13 cellular contexts compared by ENCODE assay signal in genomic region chr19:1312732-1313694, GRCh38. TPM values are rescaled to one million over a fixed set of nuclear protein-coding genes. Genes with fewer than 3 reads are reported as not detected.
DNase-seq lines count a peak whose midpoint lies in the region; ATAC-seq and TF ChIP-seq lines count a peak whose summit lies in the region.
"Had no signal": no experiment of that assay in that cellular context is flagged by ENCODE, and none has a peak within 500 bp of the region (broad histone marks: within the 10 kb centered on the region; RNA-seq: fewer than 3 reads in every experiment).

No MANE protein-coding gene starts in this region.

- TF ChIP-seq POLR2A in heart left ventricle (IDR thresholded peaks at IDR 0.05) = no peak

- no peak for TF ChIP-seq CTCF in heart left ventricle (IDR thresholded peaks at IDR 0.05)
- no peak for TF ChIP-seq CTCF in dorsolateral prefrontal cortex (IDR thresholded peaks at IDR 0.05 in 54 of 56, conservative IDR thresholded peaks at IDR 0.05 in 2 of 56; ENCODE audit: low read depth in 1 of 56, partially characterized antibody in 56 of 56)

- peaks cover 0 to 11% (median 5%) of the 10 kb centered on the region in 12 donors for H3K4me1 ChIP-seq in heart left ventricle

- intact Hi-C loops in heart left ventricle (cut with DNase I) (loop anchor here in 2 of 10 donors (10.0 kb wide), 2 partner anchors 132 to 142 kb away; partner anchors contain the start of gene APC2 (in 1 of the 2)), dorsolateral prefrontal cortex (cut with DNase I) (loop anchor here in 1 of 2 donors (10.0 kb wide), 1 partner anchor 62 kb away; no protein-coding TSS in a partner anchor)

- H3K27me3 Mint-ChIP-seq in activated naive CD8-positive, alpha-beta T cell treated with anti-CD3 and anti-CD28 coated beads, Interleukin-2, amount 50 U/mL, for 24 hours = peaks cover 24% of the 10 kb centered on the region

- no peaks in the 10 kb centered on the region for H3K36me3 Mint-ChIP-seq in activated naive CD8-positive, alpha-beta T cell treated with anti-CD3 and anti-CD28 coated beads, Interleukin-2, amount 50 U/mL, for 24 hours (ENCODE audit: low read depth)
- H3K36me3 Mint-ChIP-seq: activated naive CD8-positive, alpha-beta T cell treated with anti-CD3 and anti-CD28 coated beads, Interleukin-2, amount 10 ng/mL, durations not matched to agents 7 days and 5 days had no signal

- H3K4me3 Mint-ChIP-seq in activated naive CD8-positive, alpha-beta T cell treated with anti-CD3 and anti-CD28 coated beads, Interleukin-2, amount 50 U/mL, for 24 hours = no peak overlapping the region
- H3K4me3 Mint-ChIP-seq: activated naive CD8-positive, alpha-beta T cell treated with anti-CD3 and anti-CD28 coated beads, Interleukin-2, amount 10 ng/mL, durations not matched to agents 7 days and 5 days had no signal

- no peaks in the 10 kb centered on the region for H3K9me3 ChIP-seq in heart left ventricle

- 64 to 79% (median 74%) methylated on average over 24 to 61 of the region's 61 CpGs for WGBS in heart left ventricle, 4 donors

- DNase-seq in A172 (ENCODE audit: low spot score) = peak; percentile 85
- peak; percentile 85 for DNase-seq in H7
- DNase-seq in SW480 (ENCODE audit: low spot score) = peak; percentile 45
- DNase-seq in hepatic stellate cell (ENCODE audit: low spot score) = peak; percentile 87
- DNase-seq in heart left ventricle = no peak
- no peak for DNase-seq in dorsolateral prefrontal cortex
- no peak for DNase-seq in activated naive CD8-positive, alpha-beta T cell treated with anti-CD3 and anti-CD28 coated beads, Interleukin-2, amount 50 U/mL, for 24 hours
- DNase-seq: activated CD4-positive, alpha-beta T cell treated with anti-CD3 and anti-CD28 coated beads, Interleukin-2, amount 50 U/mL, for 1 hour; activated naive CD8-positive, alpha-beta T cell treated with anti-CD3 and anti-CD28 coated beads, Interleukin-2, amount 10 ng/mL, durations not matched to agents 7 days and 5 days; foreskin melanocyte; NCI-H1105 had no signal

- H3K27me3 ChIP-seq in H7 (ENCODE audit: control insufficient read depth, insufficient read depth, low read length) = peaks cover 7% of the 10 kb centered on the region
- peaks cover 8 to 71% (median 38%) of the 10 kb centered on the region in 9 donors for H3K27me3 ChIP-seq in heart left ventricle
- no peaks in the 10 kb centered on the region for H3K27me3 ChIP-seq in dorsolateral prefrontal cortex

- no peak overlapping the region for H3K27ac Mint-ChIP-seq in activated naive CD8-positive, alpha-beta T cell treated with anti-CD3 and anti-CD28 coated beads, Interleukin-2, amount 50 U/mL, for 24 hours
- H3K27ac Mint-ChIP-seq: activated naive CD8-positive, alpha-beta T cell treated with anti-CD3 and anti-CD28 coated beads, Interleukin-2, amount 10 ng/mL, durations not matched to agents 7 days and 5 days had no signal

- no peak overlapping the region for H3K4me3 ChIP-seq in H7 (ENCODE audit: insufficient read depth, low read depth, low read length)
- no peak overlapping the region for H3K4me3 ChIP-seq in heart left ventricle
- no peak overlapping the region for H3K4me3 ChIP-seq in dorsolateral prefrontal cortex

- no peaks in the 10 kb centered on the region for H3K4me1 Mint-ChIP-seq in activated naive CD8-positive, alpha-beta T cell treated with anti-CD3 and anti-CD28 coated beads, Interleukin-2, amount 50 U/mL, for 24 hours
- H3K4me1 Mint-ChIP-seq: activated naive CD8-positive, alpha-beta T cell treated with anti-CD3 and anti-CD28 coated beads, Interleukin-2, amount 10 ng/mL, durations not matched to agents 7 days and 5 days had no signal

- H3K27ac ChIP-seq in heart left ventricle (no peak overlapping the region), dorsolateral prefrontal cortex (no peak overlapping the region)

- no peaks in the 10 kb centered on the region for H3K9me3 Mint-ChIP-seq in activated naive CD8-positive, alpha-beta T cell treated with anti-CD3 and anti-CD28 coated beads, Interleukin-2, amount 50 U/mL, for 24 hours
- H3K9me3 Mint-ChIP-seq: activated naive CD8-positive, alpha-beta T cell treated with anti-CD3 and anti-CD28 coated beads, Interleukin-2, amount 10 ng/mL, durations not matched to agents 7 days and 5 days had no signal

- no peaks in the 10 kb centered on the region for H3K36me3 ChIP-seq in H7 (replicated peaks; ENCODE audit: control insufficient read depth, insufficient read depth, low read length)
- no peaks in the 10 kb centered on the region for H3K36me3 ChIP-seq in heart left ventricle

- ATAC-seq in heart left ventricle (no peak), GM18511 (IDR thresholded peaks at IDR 0.05; ENCODE audit: unreplicated experiment) (no peak)
- no peak for ATAC-seq in activated naive CD8-positive, alpha-beta T cell treated with anti-CD3 and anti-CD28 coated beads, Interleukin-2, amount 50 U/mL, for 24 hours

RNA-seq across cellular contexts. Expression of gene EFNA2, which starts 27.3 kb away (rescaled TPM):
- 9.1 and 9.9 TPM in 2 replicates for total RNA-seq in A172 (2014; rRNA removed; shearing (Covaris generic))
- total RNA-seq in H7 (2014; rRNA removed; shearing (Covaris generic)) = 12.4 and 20.2 TPM in 2 replicates
- total RNA-seq in heart left ventricle = not detected
- polyA plus RNA-seq in heart left ventricle = not detected
- total RNA-seq in dorsolateral prefrontal cortex = 1 to 10 TPM in 86 of 120 experiments, under 1 TPM in 22, not detected in 12; 0.51 to 3.8 (median 1.4) TPM
- total RNA-seq: activated naive CD8-positive, alpha-beta T cell treated with anti-CD3 and anti-CD28 coated beads, Interleukin-2, amount 10 ng/mL, durations not matched to agents 7 days and 5 days had no signal
- polyA plus RNA-seq: BJ had no signal

RNA-seq across cellular contexts. Expression of gene FAM174C, which starts 37.7 kb away (rescaled TPM):
- 90.5 and 93.6 TPM in 2 replicates for total RNA-seq in A172 (2014; rRNA removed; shearing (Covaris generic))
- total RNA-seq in H7 (2014; rRNA removed; shearing (Covaris generic)) = 78.0 and 83.1 TPM in 2 replicates
- total RNA-seq in heart left ventricle = 10 to 100 TPM; 11.6 to 46.7 (median 18.7) TPM
- 10 to 100 TPM; 23.8 to 56.4 TPM for polyA plus RNA-seq in heart left ventricle
- total RNA-seq in dorsolateral prefrontal cortex = 10 to 100 TPM; 16.2 to 44.5 (median 25.3) TPM

RNA-seq across cellular contexts. Expression of gene CIRBP, which starts 43.9 kb away (rescaled TPM):
- 124 and 266 TPM in 2 replicates for total RNA-seq in A172 (2014; rRNA removed; shearing (Covaris generic))
- 219 and 221 TPM in 2 replicates for total RNA-seq in H7 (2014; rRNA removed; shearing (Covaris generic))
- total RNA-seq in heart left ventricle (100 to 1,000 TPM; 149 to 425 (median 269) TPM), dorsolateral prefrontal cortex (100 to 1,000 TPM; 215 to 736 (median 434) TPM)
- polyA plus RNA-seq in heart left ventricle = 100 to 1,000 TPM; 217 to 282 TPM

Comparison
In these comparisons a context has a peak if more than half of its experiments do, and no peak if none do; other contexts are left out.
1. DNase-seq: peak in A172 (single experiment), H7 (single experiment), SW480 (single experiment) and hepatic stellate cell (single experiment); none in heart left ventricle (0 of 5), dorsolateral prefrontal cortex (0 of 10) and activated naive CD8-positive, alpha-beta T cell treated with anti-CD3 and anti-CD28 coated beads, Interleukin-2, amount 50 U/mL, for 24 hours (single experiment).